In the genomic region with DNA sequence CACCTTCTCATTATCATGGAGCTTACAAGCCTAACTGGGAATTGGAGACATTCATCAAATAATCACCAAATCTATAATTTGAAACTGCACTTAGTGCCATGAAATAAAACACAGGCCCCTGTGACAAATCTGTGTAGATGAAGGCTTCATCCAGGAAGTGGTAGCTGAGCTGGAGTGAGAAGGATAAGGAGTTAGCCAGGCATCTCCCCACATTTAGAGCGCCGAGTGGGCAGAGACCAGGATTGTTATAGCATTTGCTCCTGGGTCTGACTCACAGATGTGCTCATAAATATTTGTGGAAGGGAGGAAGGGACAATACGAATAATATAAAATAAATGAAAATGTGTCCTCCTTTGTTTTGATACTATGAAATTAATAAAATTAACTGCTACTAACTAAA, we compare ENCODE assay signal across 9 cellular contexts. TPM values are rescaled to one million over a fixed set of nuclear protein-coding genes. Genes with fewer than 3 reads are reported as not detected.
DNase-seq lines count a peak whose midpoint lies in the region; ATAC-seq and TF ChIP-seq lines count a peak whose summit lies in the region.
"Had no signal": no experiment of that assay in that cellular context is flagged by ENCODE, and none has a peak within 500 bp of the region (broad histone marks: within the 10 kb centered on the region; RNA-seq: fewer than 3 reads in every experiment).

No MANE protein-coding gene starts in this region.

- peak; percentile 93 for DNase-seq in GM23248
- peak; percentile 55 for DNase-seq in SK-N-SH
- peak; percentile 86 for DNase-seq in fibroblast of mammary gland (ENCODE audit: low read depth)
- DNase-seq in activated CD4-positive, alpha-beta T cell treated with anti-CD3 and anti-CD28 coated beads, Interleukin-2, amount 10 ng/mL, durations not matched to agents 7 days and 5 days: no peak
- no peak for DNase-seq in NAMALWA (ENCODE audit: low spot score)
- DNase-seq in midbrain (lab: John Stamatoyannopoulos, UW): no peak
- DNase-seq: NCI-H2029 had no signal

- no peak; the same call in 1 of the 2 replicates for TF ChIP-seq RAD21 in SK-N-SH (IDR thresholded peaks at IDR 0.05; ENCODE audit: low read length)

- CTCF ChIA-PET in SK-N-SH (lab: Yijun Ruan, JAX): interaction anchor here (0.7 to 10.6 kb wide), 8 partner anchors 12 to 735 kb away, joined by 3 to 146 read pairs (median 34); partner anchors contain the start of gene SH2D6
- CTCF ChIA-PET in activated CD4-positive, alpha-beta T cell treated with anti-CD3 and anti-CD28 coated beads, Interleukin-2, amount 10 ng/mL, durations not matched to agents 7 days and 5 days (lab: Charles Lee): interaction anchor here (1.1 to 3.2 kb wide), 3 partner anchors 17 to 117 kb away, joined by 4 to 11 read pairs (median 5); no protein-coding TSS in a partner anchor

- no peaks in the 10 kb centered on the region for H3K9me2 ChIP-seq in GM23248 (ENCODE audit: insufficient read depth)
- no peaks in the 10 kb centered on the region for H3K9me2 ChIP-seq in SK-N-SH

- H3K27me3 Mint-ChIP-seq in activated CD4-positive, alpha-beta T cell treated with anti-CD3 and anti-CD28 coated beads, Interleukin-2, amount 10 ng/mL, durations not matched to agents 7 days and 5 days: no peaks in the 10 kb centered on the region

- H3K4me2 ChIP-seq in GM23248 (ENCODE audit: unreplicated experiment) (peak overlapping the region; percentile 100), SK-N-SH (peak overlapping the region; percentile 91), skeletal muscle satellite cell (ENCODE audit: low read length) (peak overlapping the region; percentile 98)

- H3K4me3 Mint-ChIP-seq in activated CD4-positive, alpha-beta T cell treated with anti-CD3 and anti-CD28 coated beads, Interleukin-2, amount 10 ng/mL, durations not matched to agents 7 days and 5 days: no peak overlapping the region

- peaks cover 16% of the 10 kb centered on the region for H3K4me1 ChIP-seq in GM23248 (ENCODE audit: insufficient read depth)
- peaks cover 17 to 30% of the 10 kb centered on the region in 2 experiments; a peak in 3 of 4 replicates for H3K4me1 ChIP-seq in SK-N-SH (ENCODE audit: control insufficient read depth in 1 of 2, insufficient read depth in 2 of 2, low read depth in 1 of 2, low read length in 1 of 2)
- peaks cover 16% of the 10 kb centered on the region for H3K4me1 ChIP-seq in skeletal muscle satellite cell (ENCODE audit: control insufficient read depth, insufficient read depth, low read length)

- ATAC-seq in esophagus mucosa: no peak

- peak overlapping the region; percentile 92 for H3K4me3 ChIP-seq in GM23248
- H3K4me3 ChIP-seq in SK-N-SH (ENCODE audit: low read depth in 2 of 2, low read length in 1 of 2): no peak overlapping the region
- no peak overlapping the region for H3K4me3 ChIP-seq in fibroblast of mammary gland (ENCODE audit: control insufficient read depth, low read depth, low read length)
- peak overlapping the region; percentile 98 for H3K4me3 ChIP-seq in skeletal muscle satellite cell (ENCODE audit: low read length)

- H2AFZ ChIP-seq in GM23248 (peak overlapping the region; percentile 66), SK-N-SH (ENCODE audit: low read depth) (no peak overlapping the region; the same call in 1 of the 2 replicates)

- H3K27ac ChIP-seq in GM23248 (peak overlapping the region; percentile 95), SK-N-SH (ENCODE audit: low read depth in 2 of 2, low read length in 1 of 2) (peak overlapping the region; percentile 98 to 100; a peak in 3 of 4 replicates)

- H3K27me3 ChIP-seq in GM23248 (replicated peaks; ENCODE audit: insufficient read depth) (no peaks in the 10 kb centered on the region), SK-N-SH (ENCODE audit: insufficient read depth) (no peaks in the 10 kb centered on the region), skeletal muscle satellite cell (ENCODE audit: control insufficient read depth, insufficient read depth, low read length) (no peaks in the 10 kb centered on the region)

- H3F3A ChIP-seq in GM23248 (ENCODE audit: insufficient read depth) (peaks cover 34% of the 10 kb centered on the region), SK-N-SH (replicated peaks; ENCODE audit: insufficient read depth) (no peaks in the 10 kb centered on the region)

- peak; percentile 8 to 24; a peak in 2 of 4 replicates for TF ChIP-seq EP300 in SK-N-SH (IDR thresholded peaks at IDR 0.05; ENCODE audit: borderline replicate concordance in 1 of 2, low read depth in 1 of 2, low read length in 1 of 2)

- H3K27ac Mint-ChIP-seq in activated CD4-positive, alpha-beta T cell treated with anti-CD3 and anti-CD28 coated beads, Interleukin-2, amount 10 ng/mL, durations not matched to agents 7 days and 5 days: no peak overlapping the region

- in situ Hi-C loops in GM23248 (cut with MboI): no loop called here

- peaks cover 42% of the 10 kb centered on the region for H3K79me2 ChIP-seq in GM23248 (ENCODE audit: insufficient read depth)
- peaks cover 47% of the 10 kb centered on the region for H3K79me2 ChIP-seq in SK-N-SH (ENCODE audit: insufficient read depth)

- H3K9me3 ChIP-seq in GM23248 (ENCODE audit: low read depth) (no peaks in the 10 kb centered on the region), SK-N-SH (no peaks in the 10 kb centered on the region), skeletal muscle satellite cell (replicated peaks; ENCODE audit: low read length) (no peaks in the 10 kb centered on the region)

- H3K9ac ChIP-seq in GM23248: peak overlapping the region; percentile 98; the same call in 1 of the 2 replicates
- peak overlapping the region; percentile 99; the same call in 1 of the 2 replicates for H3K9ac ChIP-seq in SK-N-SH
- peak overlapping the region; percentile 99 for H3K9ac ChIP-seq in skeletal muscle satellite cell (ENCODE audit: low read depth, low read length)

- 23 to 29% methylated on average over 3 of the region's 3 CpGs for WGBS in GM23248 (ENCODE audit: low coverage in 1 of 2, low lambda C conversion rate in 2 of 2, missing lambda C conversion rate in 2 of 2), 2 experiments
- WGBS in SK-N-SH (ENCODE audit: low lambda C conversion rate): 56% methylated on average over 3 of the region's 3 CpGs

- H4K20me1 ChIP-seq in GM23248 (ENCODE audit: insufficient read depth) (peaks cover 17% of the 10 kb centered on the region), SK-N-SH (ENCODE audit: insufficient read depth) (peaks cover 20% of the 10 kb centered on the region)

- peaks cover 30% of the 10 kb centered on the region for H3K4me1 Mint-ChIP-seq in activated CD4-positive, alpha-beta T cell treated with anti-CD3 and anti-CD28 coated beads, Interleukin-2, amount 10 ng/mL, durations not matched to agents 7 days and 5 days

- H3K36me3 Mint-ChIP-seq in activated CD4-positive, alpha-beta T cell treated with anti-CD3 and anti-CD28 coated beads, Interleukin-2, amount 10 ng/mL, durations not matched to agents 7 days and 5 days (ENCODE audit: low read depth): peaks cover 20% of the 10 kb centered on the region

- POLR2A ChIA-PET in SK-N-SH (lab: Yijun Ruan, JAX): interaction anchor here (1.3 to 6.1 kb wide), 5 partner anchors 9 to 103 kb away, joined by 5 to 135 read pairs (median 16); no protein-coding TSS in a partner anchor
- POLR2A ChIA-PET in activated CD4-positive, alpha-beta T cell treated with anti-CD3 and anti-CD28 coated beads, Interleukin-2, amount 10 ng/mL, durations not matched to agents 7 days and 5 days (lab: Charles Lee): no interaction called here

- TF ChIP-seq CTCF in SK-N-SH (IDR thresholded peaks at IDR 0.05) (no peak), fibroblast of mammary gland (conservative IDR thresholded peaks at IDR 0.05; ENCODE audit: control insufficient read depth, insufficient read depth, low read depth, low read length) (no peak)

- no peaks in the 10 kb centered on the region for H3K9me3 Mint-ChIP-seq in activated CD4-positive, alpha-beta T cell treated with anti-CD3 and anti-CD28 coated beads, Interleukin-2, amount 10 ng/mL, durations not matched to agents 7 days and 5 days

- H3K36me3 ChIP-seq in GM23248 (ENCODE audit: low read depth) (peaks cover 11% of the 10 kb centered on the region), SK-N-SH (replicated peaks in 1 of 2; ENCODE audit: control insufficient read depth in 1 of 2, insufficient read depth in 2 of 2, low read length in 1 of 2) (peaks cover 11 to 13% of the 10 kb centered on the region in 2 experiments), skeletal muscle satellite cell (ENCODE audit: insufficient read depth, low read length) (peaks cover 20% of the 10 kb centered on the region)

RNA-seq across cellular contexts. Expression of gene MAT2A, which starts 2.5 kb away (rescaled TPM):
- total RNA-seq in GM23248 (2014; rRNA removed; shearing (Covaris generic)): 104 and 125 TPM in 2 replicates
- 193 and 217 TPM in 2 replicates for polyA plus RNA-seq in GM23248 (2016; fragmentation: Nextera tagmentation; extraction: Ambion mirVana)
- polyA plus RNA-seq in SK-N-SH (2012; rRNA removed): 187 and 326 TPM in 2 replicates
- 139 and 151 TPM in 2 replicates for polyA plus RNA-seq in SK-N-SH (2012; cell fraction: cytosol; rRNA removed)
- 429 and 1,108 TPM in 2 replicates for polyA plus RNA-seq in SK-N-SH (2012; cell fraction: nucleus; rRNA removed)
- 104 and 107 TPM in 2 replicates for total RNA-seq in skeletal muscle satellite cell (2012; rRNA removed)
- 235 TPM for total RNA-seq in esophagus mucosa
- 100 to 1,000 TPM; 263 to 269 TPM for total RNA-seq in activated CD4-positive, alpha-beta T cell treated with anti-CD3 and anti-CD28 coated beads, Interleukin-2, amount 10 ng/mL, durations not matched to agents 7 days and 5 days

RNA-seq across cellular contexts. Expression of gene GGCX, which starts 24.8 kb away (rescaled TPM):
- total RNA-seq in GM23248 (2014; rRNA removed; shearing (Covaris generic)): 74.7 and 81.3 TPM in 2 replicates
- 62.7 and 65.4 TPM in 2 replicates for polyA plus RNA-seq in GM23248 (2016; fragmentation: Nextera tagmentation; extraction: Ambion mirVana)
- 26.5 and 34.5 TPM in 2 replicates for polyA plus RNA-seq in SK-N-SH (2012; rRNA removed)
- 26.0 and 31.5 TPM in 2 replicates for polyA plus RNA-seq in SK-N-SH (2012; cell fraction: cytosol; rRNA removed)
- 32.1 and 32.7 TPM in 2 replicates for polyA plus RNA-seq in SK-N-SH (2012; cell fraction: nucleus; rRNA removed)
- 33.0 and 38.9 TPM in 2 replicates for total RNA-seq in skeletal muscle satellite cell (2012; rRNA removed)
- 26.5 TPM for total RNA-seq in esophagus mucosa
- total RNA-seq in activated CD4-positive, alpha-beta T cell treated with anti-CD3 and anti-CD28 coated beads, Interleukin-2, amount 10 ng/mL, durations not matched to agents 7 days and 5 days: 10 to 100 TPM; 20.8 to 22.8 TPM

RNA-seq across cellular contexts. Expression of gene VAMP8, which starts 40.9 kb away (rescaled TPM):
- 1.7 TPM in 1 of 2 replicates, not detected in the other for total RNA-seq in GM23248 (2014; rRNA removed; shearing (Covaris generic))
- polyA plus RNA-seq in GM23248 (2016; fragmentation: Nextera tagmentation; extraction: Ambion mirVana) (1.0 and 1.2 TPM in 2 replicates), SK-N-SH (2012; rRNA removed) (0.72 and 1.3 TPM in 2 replicates)
- 1.1 and 1.5 TPM in 2 replicates for polyA plus RNA-seq in SK-N-SH (2012; cell fraction: cytosol; rRNA removed)
- 0.52 and 0.87 TPM in 2 replicates for polyA plus RNA-seq in SK-N-SH (2012; cell fraction: nucleus; rRNA removed)
- total RNA-seq in skeletal muscle satellite cell (2012; rRNA removed): 2.8 TPM in 1 of 2 replicates, not detected in the other
- total RNA-seq in esophagus mucosa: 264 TPM
- 100 to 1,000 TPM; 131 to 149 TPM for total RNA-seq in activated CD4-positive, alpha-beta T cell treated with anti-CD3 and anti-CD28 coated beads, Interleukin-2, amount 10 ng/mL, durations not matched to agents 7 days and 5 days

RNA-seq across cellular contexts. Expression of gene VAMP5, which starts 47.8 kb away (rescaled TPM):
- total RNA-seq in GM23248 (2014; rRNA removed; shearing (Covaris generic)): 50.3 and 59.0 TPM in 2 replicates
- polyA plus RNA-seq in GM23248 (2016; fragmentation: Nextera tagmentation; extraction: Ambion mirVana): 287 and 289 TPM in 2 replicates
- 9.8 and 12.0 TPM in 2 replicates for polyA plus RNA-seq in SK-N-SH (2012; rRNA removed)
- 7.2 and 10.5 TPM in 2 replicates for polyA plus RNA-seq in SK-N-SH (2012; cell fraction: cytosol; rRNA removed)
- polyA plus RNA-seq in SK-N-SH (2012; cell fraction: nucleus; rRNA removed): 1.8 and 5.7 TPM in 2 replicates
- 10.6 and 38.0 TPM in 2 replicates for total RNA-seq in skeletal muscle satellite cell (2012; rRNA removed)
- total RNA-seq in esophagus mucosa: 24.2 TPM
- total RNA-seq in activated CD4-positive, alpha-beta T cell treated with anti-CD3 and anti-CD28 coated beads, Interleukin-2, amount 10 ng/mL, durations not matched to agents 7 days and 5 days: 10 to 100 TPM; 61.5 to 67.4 TPM

RNA-seq across cellular contexts. Expression of gene RNF181, which starts 59.1 kb away (rescaled TPM):
- 159 and 178 TPM in 2 replicates for total RNA-seq in GM23248 (2014; rRNA removed; shearing (Covaris generic))
- 294 and 308 TPM in 2 replicates for polyA plus RNA-seq in GM23248 (2016; fragmentation: Nextera tagmentation; extraction: Ambion mirVana)
- 312 and 353 TPM in 2 replicates for polyA plus RNA-seq in SK-N-SH (2012; rRNA removed)
- polyA plus RNA-seq in SK-N-SH (2012; cell fraction: cytosol; rRNA removed): 256 and 277 TPM in 2 replicates
- 222 and 297 TPM in 2 replicates for polyA plus RNA-seq in SK-N-SH (2012; cell fraction: nucleus; rRNA removed)
- total RNA-seq in skeletal muscle satellite cell (2012; rRNA removed): 172 and 235 TPM in 2 replicates
- 95.2 TPM for total RNA-seq in esophagus mucosa
- 100 to 1,000 TPM in 1 of 2 experiments, 10 to 100 TPM in 1; 89.7 to 106 TPM for total RNA-seq in activated CD4-positive, alpha-beta T cell treated with anti-CD3 and anti-CD28 coated beads, Interleukin-2, amount 10 ng/mL, durations not matched to agents 7 days and 5 days

Comparison
In these comparisons a context has a peak if more than half of its experiments do, and no peak if none do; other contexts are left out.
1. DNase-seq: peak in GM23248 (single experiment), SK-N-SH (single experiment) and fibroblast of mammary gland (single experiment); none in activated CD4-positive, alpha-beta T cell treated with anti-CD3 and anti-CD28 coated beads, Interleukin-2, amount 10 ng/mL, durations not matched to agents 7 days and 5 days (single experiment), NAMALWA (single experiment) and midbrain (single experiment).
2. H3K4me3 ChIP-seq: peak in GM23248 (single experiment) and skeletal muscle satellite cell (single experiment); none in SK-N-SH (0 of 2) and fibroblast of mammary gland (single experiment).
3. RNA of gene VAMP8, which starts 40.9 kb away (total RNA-seq): 264 TPM in esophagus mucosa (single experiment) and 131 to 149 TPM in activated CD4-positive, alpha-beta T cell treated with anti-CD3 and anti-CD28 coated beads, Interleukin-2, amount 10 ng/mL, durations not matched to agents 7 days and 5 days; 1.7 TPM in GM23248; every median in the first group is over 10 times any median in the second.
4. Peak in every context shown above with its lines, with median percentiles within 50 percentile points of each other: H3K4me2 ChIP-seq and H3K9ac ChIP-seq.